2 cellular contexts compared by ENCODE assay signal in the genomic region with DNA sequence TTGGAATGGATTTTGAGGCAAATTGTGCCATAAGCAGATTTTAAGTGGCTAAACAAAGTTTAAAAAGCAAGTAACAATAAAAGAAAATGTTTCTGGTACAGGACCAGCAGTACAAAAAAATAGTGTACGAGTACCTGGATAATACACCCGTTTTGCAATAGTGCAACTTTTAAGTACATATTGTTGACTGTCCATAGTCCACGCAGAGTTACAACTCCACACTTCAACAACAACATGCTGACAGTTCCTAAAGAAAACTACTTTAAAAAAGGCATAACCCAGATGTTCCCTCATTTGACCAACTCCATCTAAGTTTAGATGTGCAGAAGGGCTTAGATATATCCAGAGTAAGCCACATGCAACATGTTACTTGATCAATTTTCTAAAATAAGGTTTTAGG.
TF ChIP-seq lines count a peak whose summit lies in the region.

No MANE protein-coding gene starts in this region.

TF ChIP-seq in HCT116, 20 proteins besides CTCF, POLR2A, EP300 and RAD21:
- TF ChIP-seq POLR2AphosphoS5 (IDR thresholded peaks at IDR 0.05; ENCODE audit: low read depth, low read length) (no peak), ZFX (IDR thresholded peaks at IDR 0.05) (no peak), SP1 (IDR thresholded peaks at IDR 0.05; ENCODE audit: low read depth) (no peak), EGR1 (IDR thresholded peaks at IDR 0.05; ENCODE audit: low read depth) (no peak), ZNF274 (IDR thresholded peaks at IDR 0.05; ENCODE audit: low read depth, low read length) (no peak), FOSL1 (IDR thresholded peaks at IDR 0.05; ENCODE audit: low read depth) (no peak), ELF1 (IDR thresholded peaks at IDR 0.05; ENCODE audit: borderline replicate concordance, low read depth) (no peak), TCF7L2 (IDR thresholded peaks at IDR 0.05; ENCODE audit: borderline replicate concordance, extremely low read depth, insufficient read depth, insufficient read length) (no peak), CEBPB (IDR thresholded peaks at IDR 0.05; ENCODE audit: low read depth) (no peak), JUND (IDR thresholded peaks at IDR 0.05) (no peak), CBX3 (IDR thresholded peaks at IDR 0.05; ENCODE audit: low read depth) (no peak), YY1 (IDR thresholded peaks at IDR 0.05; ENCODE audit: extremely low read depth, insufficient replicate concordance, low read depth, low read length) (no peak), EZH2phosphoT487 (IDR thresholded peaks at IDR 0.05; ENCODE audit: borderline replicate concordance) (no peak), SIN3A (IDR thresholded peaks at IDR 0.05; ENCODE audit: low read depth) (no peak), EZH2 (IDR thresholded peaks at IDR 0.05) (no peak), SRF (IDR thresholded peaks at IDR 0.05; ENCODE audit: low read depth) (no peak)
- TF ChIP-seq, protein P1, sequence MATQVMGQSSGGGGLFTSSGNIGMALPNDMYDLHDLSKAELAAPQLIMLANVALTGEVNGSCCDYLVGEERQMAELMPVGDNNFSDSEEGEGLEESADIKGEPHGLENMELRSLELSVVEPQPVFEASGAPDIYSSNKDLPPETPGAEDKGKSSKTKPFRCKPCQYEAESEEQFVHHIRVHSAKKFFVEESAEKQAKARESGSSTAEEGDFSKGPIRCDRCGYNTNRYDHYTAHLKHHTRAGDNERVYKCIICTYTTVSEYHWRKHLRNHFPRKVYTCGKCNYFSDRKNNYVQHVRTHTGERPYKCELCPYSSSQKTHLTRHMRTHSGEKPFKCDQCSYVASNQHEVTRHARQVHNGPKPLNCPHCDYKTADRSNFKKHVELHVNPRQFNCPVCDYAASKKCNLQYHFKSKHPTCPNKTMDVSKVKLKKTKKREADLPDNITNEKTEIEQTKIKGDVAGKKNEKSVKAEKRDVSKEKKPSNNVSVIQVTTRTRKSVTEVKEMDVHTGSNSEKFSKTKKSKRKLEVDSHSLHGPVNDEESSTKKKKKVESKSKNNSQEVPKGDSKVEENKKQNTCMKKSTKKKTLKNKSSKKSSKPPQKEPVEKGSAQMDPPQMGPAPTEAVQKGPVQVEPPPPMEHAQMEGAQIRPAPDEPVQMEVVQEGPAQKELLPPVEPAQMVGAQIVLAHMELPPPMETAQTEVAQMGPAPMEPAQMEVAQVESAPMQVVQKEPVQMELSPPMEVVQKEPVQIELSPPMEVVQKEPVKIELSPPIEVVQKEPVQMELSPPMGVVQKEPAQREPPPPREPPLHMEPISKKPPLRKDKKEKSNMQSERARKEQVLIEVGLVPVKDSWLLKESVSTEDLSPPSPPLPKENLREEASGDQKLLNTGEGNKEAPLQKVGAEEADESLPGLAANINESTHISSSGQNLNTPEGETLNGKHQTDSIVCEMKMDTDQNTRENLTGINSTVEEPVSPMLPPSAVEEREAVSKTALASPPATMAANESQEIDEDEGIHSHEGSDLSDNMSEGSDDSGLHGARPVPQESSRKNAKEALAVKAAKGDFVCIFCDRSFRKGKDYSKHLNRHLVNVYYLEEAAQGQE (IDR thresholded peaks at IDR 0.05; ENCODE audit: low read depth) = no peak
- TF ChIP-seq, protein P2, sequence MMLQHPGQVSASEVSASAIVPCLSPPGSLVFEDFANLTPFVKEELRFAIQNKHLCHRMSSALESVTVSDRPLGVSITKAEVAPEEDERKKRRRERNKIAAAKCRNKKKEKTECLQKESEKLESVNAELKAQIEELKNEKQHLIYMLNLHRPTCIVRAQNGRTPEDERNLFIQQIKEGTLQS (IDR thresholded peaks at IDR 0.05) = no peak
- TF ChIP-seq, protein P3, sequence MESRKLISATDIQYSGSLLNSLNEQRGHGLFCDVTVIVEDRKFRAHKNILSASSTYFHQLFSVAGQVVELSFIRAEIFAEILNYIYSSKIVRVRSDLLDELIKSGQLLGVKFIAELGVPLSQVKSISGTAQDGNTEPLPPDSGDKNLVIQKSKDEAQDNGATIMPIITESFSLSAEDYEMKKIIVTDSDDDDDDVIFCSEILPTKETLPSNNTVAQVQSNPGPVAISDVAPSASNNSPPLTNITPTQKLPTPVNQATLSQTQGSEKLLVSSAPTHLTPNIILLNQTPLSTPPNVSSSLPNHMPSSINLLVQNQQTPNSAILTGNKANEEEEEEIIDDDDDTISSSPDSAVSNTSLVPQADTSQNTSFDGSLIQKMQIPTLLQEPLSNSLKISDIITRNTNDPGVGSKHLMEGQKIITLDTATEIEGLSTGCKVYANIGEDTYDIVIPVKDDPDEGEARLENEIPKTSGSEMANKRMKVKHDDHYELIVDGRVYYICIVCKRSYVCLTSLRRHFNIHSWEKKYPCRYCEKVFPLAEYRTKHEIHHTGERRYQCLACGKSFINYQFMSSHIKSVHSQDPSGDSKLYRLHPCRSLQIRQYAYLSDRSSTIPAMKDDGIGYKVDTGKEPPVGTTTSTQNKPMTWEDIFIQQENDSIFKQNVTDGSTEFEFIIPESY (IDR thresholded peaks at IDR 0.05; ENCODE audit: extremely low read depth, insufficient replicate concordance, low read length) = no peak
- TF ChIP-seq, protein P4, sequence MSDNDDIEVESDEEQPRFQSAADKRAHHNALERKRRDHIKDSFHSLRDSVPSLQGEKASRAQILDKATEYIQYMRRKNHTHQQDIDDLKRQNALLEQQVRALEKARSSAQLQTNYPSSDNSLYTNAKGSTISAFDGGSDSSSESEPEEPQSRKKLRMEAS (IDR thresholded peaks at IDR 0.05) = no peak

TF ChIP-seq in H1, 55 proteins besides CTCF, POLR2A, EP300 and RAD21:
- TF ChIP-seq SRF (IDR thresholded peaks at IDR 0.05; ENCODE audit: low read depth, low read length) (no peak), SP1 (IDR thresholded peaks at IDR 0.05; ENCODE audit: low read depth, low read length) (peak; percentile 44; the same call in 1 of the 2 replicates)
TF ChIP-seq in H1: peak in this region for 1.
